Comparison of ENCODE assay signal across 8 cellular contexts in the genomic region with DNA sequence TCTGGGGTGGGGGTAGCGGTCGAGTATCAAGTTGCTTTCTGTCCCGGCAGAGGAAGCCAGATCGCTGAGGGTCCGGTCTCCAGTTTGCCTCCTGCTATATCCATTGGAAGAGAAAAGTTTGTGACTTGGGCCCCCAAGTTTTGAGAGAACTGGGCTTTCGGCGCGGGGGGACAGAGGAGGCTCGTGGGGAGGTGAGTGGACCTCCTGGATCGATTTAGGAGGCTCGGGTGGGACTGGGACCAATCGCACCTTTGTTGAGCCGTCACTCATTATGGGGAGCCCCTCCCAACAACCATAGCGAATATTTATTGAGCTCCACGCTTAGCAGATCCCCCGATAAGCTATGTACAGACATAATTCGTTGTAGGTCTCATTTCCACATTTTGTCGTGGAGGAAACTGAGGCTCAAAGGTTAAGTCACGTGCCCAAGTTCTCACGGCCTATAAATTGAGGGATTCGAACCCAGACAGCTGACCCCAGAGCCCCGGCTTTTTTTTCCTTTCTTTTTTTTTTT. TPM values are rescaled to one million over a fixed set of nuclear protein-coding genes. Genes with fewer than 3 reads are reported as not detected.
A peak's percentile ranks its signal among the peaks of the same experiment; 100 is the strongest.
DNase-seq lines count a peak whose midpoint lies in the region; ATAC-seq and TF ChIP-seq lines count a peak whose summit lies in the region.

No MANE protein-coding gene starts in this region.

- no peaks in the 10 kb centered on the region for H3K9me3 ChIP-seq in adrenal gland (replicated peaks in 1 of 3)
- no peaks in the 10 kb centered on the region for H3K9me3 ChIP-seq in liver (ENCODE audit: control insufficient read depth in 4 of 4, low read length in 3 of 4)

- no peaks in the 10 kb centered on the region for H3K9me3 Mint-ChIP-seq in type B pancreatic cell

- H3K27ac ChIP-seq in adrenal gland (peak overlapping the region in 3 of 5 donors; percentile 41 to 99 (median 98)), liver (ENCODE audit: low read depth in 1 of 2, low read length in 2 of 2) (peak overlapping the region; percentile 43 to 99)

- no peaks in the 10 kb centered on the region for H3K27me3 Mint-ChIP-seq in type B pancreatic cell

- no peak for TF ChIP-seq RAD21 in liver (IDR thresholded peaks at IDR 0.05)

- intact Hi-C loops in adrenal gland (cut with DNase I): loop anchor here in 1 of 2 donors (10.0 kb wide), 1 partner anchor 152 kb away; no protein-coding TSS in a partner anchor

- CTCF ChIA-PET in HEK293T (lab: Yijun Ruan, JAX): interaction anchor here (0.9 to 1.2 kb wide), 3 partner anchors 10 to 180 kb away, joined by 3 read pairs; a partner anchor contains a TSS

- H3K36me3 ChIP-seq in adrenal gland (replicated peaks in 1 of 2): peaks cover 0 to 9% of the 10 kb centered on the region in 2 donors
- peaks cover 0 to 7% (median 2%) of the 10 kb centered on the region in 4 donors for H3K36me3 ChIP-seq in liver (ENCODE audit: control insufficient read depth in 4 of 4, insufficient read depth in 3 of 4, low read depth in 1 of 4, low read length in 3 of 4)

- DNase-seq in AG09309 (ENCODE audit: low read depth) (no peak), HEK293T (ENCODE audit: extremely low spot score) (no peak), adrenal gland (no peak), type B pancreatic cell (ENCODE audit: extremely low spot score, unreplicated experiment) (no peak), H4 (ENCODE audit: low spot score) (no peak)
- DNase-seq in stimulated activated CD4-positive, alpha-beta T cell treated with anti-CD3 and anti-CD28 coated beads, Interleukin-4, amount 100 ng/mL, for 4 hours: no peak

- no peak for ATAC-seq in HG03442 (IDR thresholded peaks at IDR 0.05; ENCODE audit: unreplicated experiment)

- peak overlapping the region; percentile 99 for H3K27ac Mint-ChIP-seq in type B pancreatic cell

- H3K4me1 ChIP-seq in adrenal gland (replicated peaks in 1 of 2) (peaks cover 9 to 40% of the 10 kb centered on the region in 2 donors), liver (ENCODE audit: control insufficient read depth in 4 of 4, insufficient read depth in 4 of 4, low read length in 3 of 4) (peaks cover 6 to 38% (median 25%) of the 10 kb centered on the region in 4 donors)

- peaks cover 4% of the 10 kb centered on the region for H3K36me3 Mint-ChIP-seq in type B pancreatic cell

- H3K4me3 Mint-ChIP-seq in type B pancreatic cell: peak overlapping the region; percentile 98

- TF ChIP-seq CTCF in AG09309 (IDR thresholded peaks at IDR 0.05; ENCODE audit: control insufficient read depth, insufficient read depth, low read depth, low read length, missing control alignments): no peak
- TF ChIP-seq CTCF in adrenal gland (IDR thresholded peaks at IDR 0.05): no peak
- no peak for TF ChIP-seq CTCF in liver (IDR thresholded peaks at IDR 0.05; ENCODE audit: low read depth, low read length, missing input control)
- no peak for TF ChIP-seq CTCF in type B pancreatic cell (conservative IDR thresholded peaks at IDR 0.05)

- POLR2A ChIA-PET in HEK293T (lab: Yijun Ruan, JAX): interaction anchor here (0.6 to 4.9 kb wide), 4 partner anchors 9 to 585 kb away, joined by 3 to 46 read pairs (median 3); a partner anchor contains a TSS

- 0 to 2% (median 0%) methylated on average over 17 to 22 of the region's 22 CpGs for WGBS in adrenal gland, 4 donors
- WGBS in liver: 2% methylated on average over 22 of the region's 22 CpGs

- TF ChIP-seq POLR2A in adrenal gland (IDR thresholded peaks at IDR 0.05): no peak

- H3K4me1 Mint-ChIP-seq in type B pancreatic cell (ENCODE audit: unreplicated experiment): peaks cover 10% of the 10 kb centered on the region

- H3K9ac ChIP-seq in liver (ENCODE audit: low read depth in 1 of 2, low read length in 2 of 2): peak overlapping the region in 1 of 2 donors; percentile 49

- H3K27me3 ChIP-seq in adrenal gland: no peaks in the 10 kb centered on the region
- no peaks in the 10 kb centered on the region for H3K27me3 ChIP-seq in liver (ENCODE audit: control insufficient read depth in 4 of 4, insufficient read depth in 4 of 4, low read length in 3 of 4)

- H3K4me3 ChIP-seq in AG09309 (ENCODE audit: control insufficient read depth, low read depth, low read length) (peak overlapping the region; percentile 99), adrenal gland (peak overlapping the region in 3 of 4 donors; percentile 62 to 80 (median 64)), liver (ENCODE audit: low read depth in 1 of 3, low read length in 3 of 3) (peak overlapping the region; percentile 59 to 89 (median 70))

TF ChIP-seq in HEK293T, 16 proteins besides CTCF, POLR2A, EP300 and RAD21:
- TF ChIP-seq, protein P1, sequence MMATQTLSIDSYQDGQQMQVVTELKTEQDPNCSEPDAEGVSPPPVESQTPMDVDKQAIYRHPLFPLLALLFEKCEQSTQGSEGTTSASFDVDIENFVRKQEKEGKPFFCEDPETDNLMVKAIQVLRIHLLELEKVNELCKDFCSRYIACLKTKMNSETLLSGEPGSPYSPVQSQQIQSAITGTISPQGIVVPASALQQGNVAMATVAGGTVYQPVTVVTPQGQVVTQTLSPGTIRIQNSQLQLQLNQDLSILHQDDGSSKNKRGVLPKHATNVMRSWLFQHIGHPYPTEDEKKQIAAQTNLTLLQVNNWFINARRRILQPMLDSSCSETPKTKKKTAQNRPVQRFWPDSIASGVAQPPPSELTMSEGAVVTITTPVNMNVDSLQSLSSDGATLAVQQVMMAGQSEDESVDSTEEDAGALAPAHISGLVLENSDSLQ (IDR thresholded peaks at IDR 0.05): peak; percentile 72
- TF ChIP-seq FOXM1 (IDR thresholded peaks at IDR 0.05; ENCODE audit: borderline replicate concordance): no peak
- no peak for TF ChIP-seq CTBP1 (IDR thresholded peaks at IDR 0.05; ENCODE audit: borderline replicate concordance)
- no peak for TF ChIP-seq LEF1 (IDR thresholded peaks at IDR 0.05; ENCODE audit: borderline replicate concordance)
- TF ChIP-seq HDGF (IDR thresholded peaks at IDR 0.05; ENCODE audit: borderline replicate concordance): no peak
- TF ChIP-seq ARNT (IDR thresholded peaks at IDR 0.05): no peak
- no peak for TF ChIP-seq TARDBP (IDR thresholded peaks at IDR 0.05)
- TF ChIP-seq SP1 (IDR thresholded peaks at IDR 0.05): no peak
- peak; percentile 77 for TF ChIP-seq ZNF384 (IDR thresholded peaks at IDR 0.05)
- TF ChIP-seq ELF4 (IDR thresholded peaks at IDR 0.05): no peak

TF ChIP-seq in liver, 16 proteins besides CTCF, POLR2A, EP300 and RAD21:
- TF ChIP-seq RXRA (IDR thresholded peaks at IDR 0.05): no peak
- no peak for TF ChIP-seq GABPA (IDR thresholded peaks at IDR 0.05 in 1 of 2, conservative IDR thresholded peaks at IDR 0.05 in 1 of 2)
- TF ChIP-seq HNF4G (IDR thresholded peaks at IDR 0.05): no peak
- no peak for TF ChIP-seq HNF4A (conservative IDR thresholded peaks at IDR 0.05)

RNA-seq across cellular contexts. Expression of a gene that starts 0.9 kb away (rescaled TPM):
- total RNA-seq in adrenal gland: 10 to 100 TPM; 28.0 to 64.2 (median 50.4) TPM
- polyA plus RNA-seq in adrenal gland: 100 to 1,000 TPM in 2 of 3 donors, 10 to 100 TPM in 1; 21.7 to 195 (median 140) TPM
- 10 to 100 TPM in 1 of 2 donors, 1 to 10 TPM in 1; 8.9 to 27.8 TPM for total RNA-seq in liver
- 10 to 100 TPM; 18.1 to 19.8 TPM for polyA plus RNA-seq in liver
- total RNA-seq in type B pancreatic cell (ENCODE audit: low replicate concordance): 79.7 and 103 TPM in 2 replicates
- total RNA-seq in H4 (2014; rRNA removed; shearing (Covaris generic)): 106 and 111 TPM in 2 replicates

RNA-seq across cellular contexts. Expression of a gene that starts 1.0 kb away (rescaled TPM):
- total RNA-seq in adrenal gland: 10 to 100 TPM in 7 of 8 donors, 1 to 10 TPM in 1; 8.3 to 32.2 (median 24.0) TPM
- polyA plus RNA-seq in adrenal gland: 10 to 100 TPM; 20.3 to 49.6 (median 34.2) TPM
- total RNA-seq in liver: 1 to 10 TPM; 7.6 to 7.8 TPM
- polyA plus RNA-seq in liver: 10 to 100 TPM; 10.9 to 13.5 TPM
- 28.8 and 29.1 TPM in 2 replicates for total RNA-seq in type B pancreatic cell (ENCODE audit: low replicate concordance)
- 19.3 and 26.4 TPM in 2 replicates for total RNA-seq in H4 (2014; rRNA removed; shearing (Covaris generic))

RNA-seq across cellular contexts. Expression of a gene that starts 10.2 kb away (rescaled TPM):
- total RNA-seq in adrenal gland: 10 to 100 TPM in 7 of 8 donors, 1 to 10 TPM in 1; 4.0 to 16.4 (median 12.2) TPM
- polyA plus RNA-seq in adrenal gland: 10 to 100 TPM in 2 of 3 donors, 1 to 10 TPM in 1; 9.9 to 21.6 (median 21.2) TPM
- total RNA-seq in liver: 1 to 10 TPM; 3.4 to 4.4 TPM
- polyA plus RNA-seq in liver: 1 to 10 TPM; 3.7 to 5.7 TPM
- total RNA-seq in type B pancreatic cell (ENCODE audit: low replicate concordance): 15.2 and 22.9 TPM in 2 replicates
- 48.1 and 50.5 TPM in 2 replicates for total RNA-seq in H4 (2014; rRNA removed; shearing (Covaris generic))

RNA-seq across cellular contexts. Expression of a gene that starts 18.8 kb away (rescaled TPM):
- total RNA-seq in adrenal gland (under 1 TPM in 2 of 8 donors, not detected in 6; 0.14 to 0.42 TPM), liver (not detected), type B pancreatic cell (ENCODE audit: low replicate concordance) (0.07 and 0.80 TPM in 2 replicates)
- polyA plus RNA-seq in adrenal gland (under 1 TPM in 2 of 3 donors, not detected in 1; 0.08 to 0.11 TPM), liver (under 1 TPM in 1 of 2 donors, not detected in 1; 0.06 TPM)
- total RNA-seq in H4 (2014; rRNA removed; shearing (Covaris generic)): not detected in 2 replicates

RNA-seq across cellular contexts. Expression of a gene that starts 22.9 kb away (rescaled TPM):
- total RNA-seq in adrenal gland (1 to 10 TPM in 2 of 8 donors, under 1 TPM in 3, not detected in 3; 0.42 to 3.7 (median 0.57) TPM), liver (under 1 TPM in 1 of 2 donors, not detected in 1; 0.08 TPM), type B pancreatic cell (ENCODE audit: low replicate concordance) (1.5 and 1.6 TPM in 2 replicates)
- polyA plus RNA-seq in adrenal gland (1 to 10 TPM in 2 of 3 donors, not detected in 1; 3.3 to 6.0 TPM), liver (under 1 TPM; 0.30 to 0.39 TPM)
- total RNA-seq in H4 (2014; rRNA removed; shearing (Covaris generic)): 0.27 TPM in 1 of 2 replicates, not detected in the other
